ENCODE assay signal across 11 cellular contexts in the genomic region with DNA sequence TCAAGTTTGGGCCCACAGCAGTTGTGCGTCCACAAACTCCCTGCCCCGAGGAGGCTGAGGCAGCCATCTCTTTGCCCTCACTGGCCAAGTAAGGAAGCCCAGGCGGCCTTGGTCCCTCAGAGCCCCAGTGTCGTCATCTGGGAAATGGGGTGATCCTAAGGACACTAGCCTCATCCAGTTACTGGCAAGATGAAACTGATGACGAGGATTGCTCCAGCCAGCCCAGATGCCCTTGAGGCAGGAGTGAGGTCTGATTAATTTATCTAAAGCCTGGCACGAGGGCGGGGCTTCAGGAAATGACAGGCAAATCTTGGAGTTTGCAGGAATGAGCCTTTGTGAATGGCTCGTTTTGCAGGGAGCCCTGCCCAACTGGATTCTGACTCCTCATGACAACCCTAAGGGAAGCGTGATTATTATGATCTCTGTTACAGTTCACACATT. TPM values are rescaled to one million over a fixed set of nuclear protein-coding genes. Genes with fewer than 3 reads are reported as not detected.
DNase-seq lines count a peak whose midpoint lies in the region; ATAC-seq, FAIRE-seq and TF ChIP-seq lines count a peak whose summit lies in the region.
"Had no signal": no experiment of that assay in that cellular context is flagged by ENCODE, and none has a peak within 500 bp of the region (broad histone marks: within the 10 kb centered on the region; RNA-seq: fewer than 3 reads in every experiment).

No MANE protein-coding gene starts in this region.

- intact Hi-C loops in GM12878 (cut with micrococcal nuclease; ENCODE audit: unreplicated experiment), result loop anchor here (5.0 kb wide), 1 partner anchor 94 kb away; the partner anchor contains the start of gene MEGF8

- no TSS peak for BruUV-seq in GM12878 (replicated peaks; lab: Mats Ljungman, UMichigan)

- no peak overlapping the region for H2AFZ ChIP-seq in GM12878 (ENCODE audit: control insufficient read depth, low read depth, low read length)

- DNase-seq in A172 (ENCODE audit: low spot score) (peak; percentile 54), HPDE6-E6E7 (ENCODE audit: extremely low spot score) (peak; percentile 75), GM12878 (ENCODE audit: low read depth, low spot score) (no peak), D341Med (ENCODE audit: low spot score) (no peak), T-helper 9 cell (no peak)
- DNase-seq: brain microvascular endothelial cell, NCI-H187 had no signal

- WGBS in GM12878 (ENCODE audit: insufficient coverage, insufficient replicate concordance, low lambda C conversion rate, missing lambda C conversion rate), result 96% methylated on average over 9 of the region's 9 CpGs

- TF ChIP-seq RAD21 in GM12878 (IDR thresholded peaks at IDR 0.05; ENCODE audit: insufficient read depth, low read depth, low read length), result no peak

- ATAC-seq in GM12878 (no peak), GM21723 (IDR thresholded peaks at IDR 0.05; ENCODE audit: unreplicated experiment) (no peak), HG02870 (IDR thresholded peaks at IDR 0.05; ENCODE audit: unreplicated experiment) (no peak)

- in situ Hi-C loops in GM12878 (cut with MboI), result no loop called here

- TF ChIP-seq EP300 in GM12878 (IDR thresholded peaks at IDR 0.05; ENCODE audit: borderline replicate concordance in 1 of 2, control insufficient read depth in 1 of 2, low read depth in 2 of 2, low read length in 2 of 2), result no peak

- H3K4me1 ChIP-seq in GM12878 (ENCODE audit: control insufficient read depth, insufficient read depth, low read length), result peaks cover 16% of the 10 kb centered on the region

- CTCF ChIA-PET in GM12878 (lab: Yijun Ruan, JAX), result interaction anchor here (1.0 to 6.8 kb wide), 4 partner anchors 12 to 25 kb away, joined by 3 to 95 read pairs (median 32); no protein-coding TSS in a partner anchor

- POLR2A ChIA-PET in GM12878 (lab: Charles Lee), result interaction anchor here (2.3 kb wide), 1 partner anchor 25 kb away, joined by 5 read pairs; no protein-coding TSS in a partner anchor

- H3K79me2 ChIP-seq in GM12878 (ENCODE audit: control insufficient read depth, insufficient read depth, low read length), result peaks cover 4% of the 10 kb centered on the region

- H3K36me3 ChIP-seq in GM12878 (ENCODE audit: control insufficient read depth in 2 of 2, insufficient read depth in 2 of 2, low read length in 1 of 2), result no peaks in the 10 kb centered on the region
- H3K36me3 ChIP-seq: brain microvascular endothelial cell had no signal

- no peak for TF ChIP-seq POLR2A in GM12878 (IDR thresholded peaks at IDR 0.05; ENCODE audit: low read depth, low read length)

- TF ChIP-seq CTCF in GM12878 (IDR thresholded peaks at IDR 0.05 in 2 of 3, conservative IDR thresholded peaks at IDR 0.05 in 1 of 3; ENCODE audit: control insufficient read depth in 2 of 3, extremely low read depth in 1 of 3, insufficient read depth in 1 of 3, low read depth in 3 of 3, low read length in 3 of 3), result no peak

- FAIRE-seq in GM12878 (lab: Jason Lieb, UNC), result no peak

- RAD21 ChIA-PET in GM12878 (lab: Charles Lee; ENCODE audit: unreplicated experiment), result interaction anchor here (0.7 to 2.1 kb wide), 2 partner anchors 12 to 19 kb away, joined by 3 to 15 read pairs; no protein-coding TSS in a partner anchor

- no peaks in the 10 kb centered on the region for H3K27me3 ChIP-seq in GM12878 (replicated peaks in 1 of 2; ENCODE audit: control insufficient read depth in 2 of 2, insufficient read depth in 2 of 2, low read length in 1 of 2)
- no peaks in the 10 kb centered on the region for H3K27me3 ChIP-seq in layer of hippocampus (ENCODE audit: control insufficient read depth, insufficient read depth, low read length)
- H3K27me3 ChIP-seq: brain microvascular endothelial cell had no signal

- H3K9me3 ChIP-seq in GM12878 (replicated peaks; ENCODE audit: control insufficient read depth, insufficient read depth, low read length), result no peaks in the 10 kb centered on the region

- peak overlapping the region; percentile 97 for H3K4me2 ChIP-seq in GM12878 (ENCODE audit: control insufficient read depth, insufficient read depth)

- SMC1A ChIA-PET in GM12878 (lab: Charles Lee; ENCODE audit: uncharacterized antibody, unreplicated experiment), result interaction anchor here (2.0 to 3.5 kb wide), 2 partner anchors 12 to 19 kb away, joined by 7 to 15 read pairs; no protein-coding TSS in a partner anchor

- H3K4me3 ChIP-seq in GM12878, result peak overlapping the region; percentile 94; the same call in 1 of the 2 replicates

- no peak overlapping the region for H3K9ac ChIP-seq in GM12878 (ENCODE audit: control insufficient read depth, insufficient read depth, low read length)

- no peaks in the 10 kb centered on the region for H4K20me1 ChIP-seq in GM12878 (ENCODE audit: control insufficient read depth, insufficient read depth)

- H3K27ac ChIP-seq in GM12878 (ENCODE audit: control insufficient read depth, insufficient read depth), result no peak overlapping the region
- H3K27ac ChIP-seq in layer of hippocampus (ENCODE audit: low read depth, low read length), result peak overlapping the region; percentile 62
- H3K27ac ChIP-seq: brain microvascular endothelial cell had no signal

RNA-seq across cellular contexts. Expression of gene LIPE, which starts 5.6 kb away (rescaled TPM):
- 1.2 TPM in 1 of 2 replicates, not detected in the other for total RNA-seq in A172 (2014; rRNA removed; shearing (Covaris generic))
- 6.8 and 9.3 TPM in 2 replicates for total RNA-seq in GM12878 (2013; cell fraction: nucleolus; rRNA removed)
- total RNA-seq in GM12878 (2014; rRNA removed), result 11.1 and 19.9 TPM in 2 replicates
- total RNA-seq in GM12878 (2014; rRNA removed; fragmentation: Illumina TruSeq; extraction: Trizol), result 5.3 and 8.1 TPM in 2 replicates
- 31.9 and 33.3 TPM in 2 replicates for total RNA-seq in GM12878 (2021)
- 2.8 TPM for polyA plus RNA-seq in GM12878 (2011; ENCODE audit: low read depth)
- polyA plus RNA-seq in GM12878 (2011; rRNA removed), result 3.2 and 8.9 TPM in 2 replicates
- 8.9 and 12.9 TPM in 2 replicates for polyA plus RNA-seq in GM12878 (2011; cell fraction: cytosol; rRNA removed)
- polyA plus RNA-seq in GM12878 (2011; cell fraction: nucleus; rRNA removed), result 16.4 and 21.1 TPM in 2 replicates
- 9.3 and 10.4 TPM in 2 replicates for polyA plus RNA-seq in GM12878 (2012)
- polyA plus RNA-seq in GM12878 (2014; fragmentation: Illumina TruSeq; extraction: Trizol), result 1.5 and 10.0 TPM in 2 replicates
- polyA plus RNA-seq in GM12878 (2014; fragmentation: Nextera tagmentation; extraction: Ambion mirVana), result under 1 TPM; 0.02 to 0.24 TPM
- 18.0 and 22.3 TPM in 2 replicates for polyA plus RNA-seq in GM12878 (2014; rRNA removed)
- 10 to 100 TPM in 1 of 2 experiments, 1 to 10 TPM in 1; 8.4 to 11.5 TPM for polyA plus RNA-seq in GM12878 (2016; fragmentation: Nextera tagmentation; extraction: Ambion mirVana)
- polyA minus RNA-seq in GM12878 (2011; rRNA and poly(A)+ RNA removed), result 8.3 and 20.1 TPM in 2 replicates
- 9.6 and 14.6 TPM in 2 replicates for polyA minus RNA-seq in GM12878 (2011; cell fraction: cytosol; rRNA and poly(A)+ RNA removed)
- polyA minus RNA-seq in GM12878 (2011; cell fraction: nucleus; rRNA and poly(A)+ RNA removed), result 3.9 and 9.2 TPM in 2 replicates

RNA-seq across cellular contexts. Expression of gene CXCL17, which starts 21.1 kb away (rescaled TPM):
- not detected in 2 replicates for total RNA-seq in A172 (2014; rRNA removed; shearing (Covaris generic))
- not detected in 2 replicates for total RNA-seq in GM12878 (2013; cell fraction: nucleolus; rRNA removed)
- total RNA-seq in GM12878 (2014; rRNA removed), result not detected in 2 replicates
- 0.14 TPM in 1 of 2 replicates, not detected in the other for total RNA-seq in GM12878 (2014; rRNA removed; fragmentation: Illumina TruSeq; extraction: Trizol)
- not detected in 2 replicates for total RNA-seq in GM12878 (2021)
- polyA plus RNA-seq in GM12878 (2011; ENCODE audit: low read depth), result not detected
- polyA plus RNA-seq in GM12878 (2011; rRNA removed), result 0.10 and 0.15 TPM in 2 replicates
- polyA plus RNA-seq in GM12878 (2011; cell fraction: cytosol; rRNA removed), result 0.10 and 0.12 TPM in 2 replicates
- not detected in 2 replicates for polyA plus RNA-seq in GM12878 (2011; cell fraction: nucleus; rRNA removed)
- not detected in 2 replicates for polyA plus RNA-seq in GM12878 (2012)
- not detected in 2 replicates for polyA plus RNA-seq in GM12878 (2014; fragmentation: Illumina TruSeq; extraction: Trizol)
- polyA plus RNA-seq in GM12878 (2014; fragmentation: Nextera tagmentation; extraction: Ambion mirVana), result under 1 TPM; 0.13 to 0.24 TPM
- not detected in 2 replicates for polyA plus RNA-seq in GM12878 (2014; rRNA removed)
- not detected for polyA plus RNA-seq in GM12878 (2016; fragmentation: Nextera tagmentation; extraction: Ambion mirVana)
- not detected in 2 replicates for polyA minus RNA-seq in GM12878 (2011; rRNA and poly(A)+ RNA removed)
- polyA minus RNA-seq in GM12878 (2011; cell fraction: cytosol; rRNA and poly(A)+ RNA removed), result not detected in 2 replicates
- polyA minus RNA-seq in GM12878 (2011; cell fraction: nucleus; rRNA and poly(A)+ RNA removed), result not detected in 2 replicates
- total RNA-seq: T-helper 2 cell treated with Interferon-gamma antibody and Interleukin-4, amounts not matched to agents 100 ng/mL and 5 ng/mL, for 36 hours had no signal

RNA-seq across cellular contexts. Expression of gene CNFN, which starts 31.5 kb away (rescaled TPM):
- 0.34 and 2.8 TPM in 2 replicates for total RNA-seq in A172 (2014; rRNA removed; shearing (Covaris generic))
- total RNA-seq in GM12878 (2013; cell fraction: nucleolus; rRNA removed), result not detected in 2 replicates
- total RNA-seq in GM12878 (2014; rRNA removed) (not detected in 2 replicates), GM12878 (2014; rRNA removed; fragmentation: Illumina TruSeq; extraction: Trizol) (not detected in 2 replicates), GM12878 (2021) (not detected in 2 replicates)
- polyA plus RNA-seq in GM12878 (2011; ENCODE audit: low read depth), result not detected
- polyA plus RNA-seq in GM12878 (2011; rRNA removed) (not detected in 2 replicates), GM12878 (2014; fragmentation: Illumina TruSeq; extraction: Trizol) (not detected in 2 replicates), GM12878 (2014; fragmentation: Nextera tagmentation; extraction: Ambion mirVana) (not detected), GM12878 (2014; rRNA removed) (not detected in 2 replicates), GM12878 (2016; fragmentation: Nextera tagmentation; extraction: Ambion mirVana) (under 1 TPM in 1 of 2 experiments, not detected in 1; 0.60 TPM)
- polyA plus RNA-seq in GM12878 (2011; cell fraction: cytosol; rRNA removed), result 0.60 and 0.78 TPM in 2 replicates
- 0.38 TPM in 1 of 2 replicates, not detected in the other for polyA plus RNA-seq in GM12878 (2011; cell fraction: nucleus; rRNA removed)
- 0.38 and 0.51 TPM in 2 replicates for polyA plus RNA-seq in GM12878 (2012)
- polyA minus RNA-seq in GM12878 (2011; rRNA and poly(A)+ RNA removed), result not detected in 2 replicates
- polyA minus RNA-seq in GM12878 (2011; cell fraction: cytosol; rRNA and poly(A)+ RNA removed), result not detected in 2 replicates
- not detected in 2 replicates for polyA minus RNA-seq in GM12878 (2011; cell fraction: nucleus; rRNA and poly(A)+ RNA removed)

Comparison
In these comparisons a context has a peak if more than half of its experiments do, and no peak if none do; other contexts are left out.
1. DNase-seq: peak in A172 (single experiment) and HPDE6-E6E7 (single experiment); none in GM12878 (single experiment), D341Med (single experiment) and T-helper 9 cell (single experiment).